ENCODE assay signal across 14 cellular contexts in the genomic region with DNA sequence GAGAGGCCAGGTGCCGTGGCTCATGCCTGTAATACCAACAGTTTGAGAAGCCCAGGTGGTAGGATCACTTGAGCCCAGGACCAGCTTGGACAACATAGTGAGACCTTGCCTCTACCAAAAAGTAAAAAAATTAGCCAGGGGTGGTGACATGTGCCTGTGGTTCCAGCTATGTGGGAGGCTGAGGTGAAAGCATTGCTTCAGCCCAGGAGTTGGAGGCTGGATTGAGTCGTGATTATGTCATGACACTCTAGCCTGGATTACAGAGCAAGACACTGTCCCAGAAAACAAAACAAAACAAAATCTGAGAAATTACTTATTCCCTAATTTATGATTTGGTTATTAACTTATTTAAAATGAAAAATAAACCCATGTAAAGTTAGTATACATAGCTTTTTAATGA. TPM values are rescaled to one million over a fixed set of nuclear protein-coding genes. Genes with fewer than 3 reads are reported as not detected.
DNase-seq lines count a peak whose midpoint lies in the region; ATAC-seq, FAIRE-seq and TF ChIP-seq lines count a peak whose summit lies in the region.
"Had no signal": no experiment of that assay in that cellular context is flagged by ENCODE, and none has a peak within 500 bp of the region (broad histone marks: within the 10 kb centered on the region; RNA-seq: fewer than 3 reads in every experiment).

No MANE protein-coding gene starts in this region.

- H3K4me3 ChIP-seq in mammary epithelial cell (replicated peaks in 1 of 3; ENCODE audit: insufficient read depth in 1 of 3, low read depth in 2 of 3, low read length in 3 of 3) (no peak overlapping the region), breast epithelium (no peak overlapping the region), MM.1S (ENCODE audit: low read length) (no peak overlapping the region), bronchial epithelial cell (ENCODE audit: low read depth, low read length) (no peak overlapping the region)

- H2AFZ ChIP-seq in mammary epithelial cell (ENCODE audit: low read depth, low read length) (no peak overlapping the region), MM.1S (ENCODE audit: low read length) (no peak overlapping the region)

- H3K4me1 ChIP-seq in mammary epithelial cell (ENCODE audit: insufficient read depth, low read length), result peaks cover 8% of the 10 kb centered on the region
- H3K4me1 ChIP-seq in breast epithelium, result peaks cover 0 to 6% of the 10 kb centered on the region in 2 donors
- no peaks in the 10 kb centered on the region for H3K4me1 ChIP-seq in MM.1S (ENCODE audit: low read length)

- intact Hi-C loops in mammary epithelial cell (cut with micrococcal nuclease), result no loop called here
- intact Hi-C loops in breast epithelium (cut with DNase I; ENCODE audit: low total_unique reads), result no loop called here

- H3K27me3 ChIP-seq in mammary epithelial cell (ENCODE audit: insufficient read depth, low read length), result no peaks in the 10 kb centered on the region
- H3K27me3 ChIP-seq in breast epithelium, result no peaks in the 10 kb centered on the region
- H3K27me3 ChIP-seq in MM.1S (replicated peaks; ENCODE audit: insufficient read depth, low read length), result no peaks in the 10 kb centered on the region
- no peaks in the 10 kb centered on the region for H3K27me3 ChIP-seq in bronchial epithelial cell (ENCODE audit: control insufficient read depth, insufficient read depth, low read length)

- H3K4me2 ChIP-seq in mammary epithelial cell (ENCODE audit: insufficient read depth, low read depth, low read length) (no peak overlapping the region), MM.1S (ENCODE audit: low read depth, low read length) (no peak overlapping the region)

- H4K20me1 ChIP-seq in mammary epithelial cell (ENCODE audit: insufficient read depth, low read length) (no peaks in the 10 kb centered on the region), MM.1S (ENCODE audit: insufficient read depth, low read length) (no peaks in the 10 kb centered on the region)

- no TSS peak for BruUV-seq in mammary epithelial cell (replicated peaks; lab: Mats Ljungman, UMichigan)

- no peak for FAIRE-seq in bronchial epithelial cell (lab: Jason Lieb, UNC)
- FAIRE-seq: H1 had no signal

- dilution Hi-C loops in mammary epithelial cell (cut with HindIII; ENCODE audit: low sequenced_read_pairs), result no loop called here

- H3K9me3 ChIP-seq in mammary epithelial cell (replicated peaks; ENCODE audit: insufficient read depth, low read length) (no peaks in the 10 kb centered on the region), breast epithelium (no peaks in the 10 kb centered on the region), MM.1S (replicated peaks; ENCODE audit: insufficient read depth, low read length) (no peaks in the 10 kb centered on the region)

- H3K79me2 ChIP-seq in mammary epithelial cell (ENCODE audit: insufficient read depth, low read length) (peaks cover 90% of the 10 kb centered on the region), MM.1S (ENCODE audit: low read length) (peaks cover 27% of the 10 kb centered on the region)

- no peak for TF ChIP-seq POLR2A in breast epithelium (IDR thresholded peaks at IDR 0.05)

- no peaks in the 10 kb centered on the region for H3K9me2 ChIP-seq in MM.1S (replicated peaks; ENCODE audit: insufficient read depth, low read length)

- TF ChIP-seq CTCF in mammary epithelial cell (conservative IDR thresholded peaks at IDR 0.05 in 1 of 2, IDR thresholded peaks at IDR 0.05 in 1 of 2; ENCODE audit: extremely low read depth in 1 of 2, insufficient read depth in 1 of 2, low read depth in 1 of 2, low read length in 2 of 2), result no peak
- TF ChIP-seq CTCF in breast epithelium (IDR thresholded peaks at IDR 0.05), result no peak
- no peak for TF ChIP-seq CTCF in MM.1S (IDR thresholded peaks at IDR 0.05; ENCODE audit: low read length)
- TF ChIP-seq CTCF in bronchial epithelial cell (IDR thresholded peaks at IDR 0.05; ENCODE audit: insufficient read depth, low read length, severe bottlenecking), result no peak

- in situ Hi-C loops in mammary epithelial cell (cut with MboI; ENCODE audit: low sequenced_read_pairs in 2 of 2), result no loop called here

- H3K9ac ChIP-seq in mammary epithelial cell (ENCODE audit: insufficient read depth, low read length) (no peak overlapping the region), MM.1S (ENCODE audit: low read length) (no peak overlapping the region)

- no peaks in the 10 kb centered on the region for H3F3A ChIP-seq in MM.1S (ENCODE audit: insufficient read depth, low read length)

- peak; percentile 14 for DNase-seq in mammary epithelial cell
- DNase-seq in breast epithelium (ENCODE audit: low spot score in 2 of 2), result no peak
- DNase-seq in MM.1S, result peak; percentile 0
- DNase-seq in bronchial epithelial cell (ENCODE audit: low read depth), result peak; percentile 51
- no peak for DNase-seq in kidney glomerular epithelial cell (lab: John Stamatoyannopoulos, UW)
- DNase-seq: ACHN; CD4-positive, alpha-beta T cell; Kasumi-1; NCI-H2107; NCI-H345; NCI-H69 had no signal

- H3K27ac ChIP-seq in mammary epithelial cell (ENCODE audit: insufficient read depth, low read depth, low read length) (no peak overlapping the region), breast epithelium (no peak overlapping the region), MM.1S (ENCODE audit: low read length) (no peak overlapping the region)

- H3K36me3 ChIP-seq in mammary epithelial cell (ENCODE audit: insufficient read depth, low read length) (no peaks in the 10 kb centered on the region), breast epithelium (no peaks in the 10 kb centered on the region), MM.1S (replicated peaks; ENCODE audit: insufficient read depth, low read length) (no peaks in the 10 kb centered on the region), bronchial epithelial cell (ENCODE audit: control insufficient read depth, insufficient read depth, low read length) (no peaks in the 10 kb centered on the region)

- CTCF ChIA-PET in mammary epithelial cell (lab: Charles Lee; ENCODE audit: low non-redundant PET), result no interaction called here

- no CpG with 5 or more reads among the region's 2 CpGs for WGBS in mammary epithelial cell (ENCODE audit: low coverage, missing lambda C conversion rate)

- no peak for ATAC-seq in GM18858 (IDR thresholded peaks at IDR 0.05; ENCODE audit: unreplicated experiment)
- no peak for ATAC-seq in HG03039 (IDR thresholded peaks at IDR 0.05; ENCODE audit: unreplicated experiment)

RNA-seq across cellular contexts. Expression of gene ITSN1, which starts 27.8 kb away (rescaled TPM):
- total RNA-seq in mammary epithelial cell (10 to 100 TPM; 18.7 to 34.0 TPM), breast epithelium (100 to 1,000 TPM in 1 of 3 donors, 10 to 100 TPM in 2; 39.5 to 113 (median 58.3) TPM), bronchial epithelial cell (15.0 and 15.5 TPM in 2 replicates)
- 37.3 TPM for polyA plus RNA-seq in mammary epithelial cell
- polyA minus RNA-seq in mammary epithelial cell, result 32.1 TPM

RNA-seq across cellular contexts. Expression of gene CRYZL1, which starts 28.5 kb away (rescaled TPM):
- 10 to 100 TPM; 21.0 to 21.4 TPM for total RNA-seq in mammary epithelial cell
- polyA plus RNA-seq in mammary epithelial cell, result 21.5 TPM
- polyA minus RNA-seq in mammary epithelial cell, result 8.9 TPM
- 10 to 100 TPM; 24.9 to 49.4 (median 47.6) TPM for total RNA-seq in breast epithelium
- total RNA-seq in bronchial epithelial cell, result 10.8 and 23.0 TPM in 2 replicates

Comparison
In these comparisons a context has a peak if more than half of its experiments do, and no peak if none do; other contexts are left out.
1. DNase-seq: peak in mammary epithelial cell (single experiment), MM.1S (single experiment) and bronchial epithelial cell (single experiment); none in breast epithelium (0 of 2) and kidney glomerular epithelial cell (single experiment).